In the genomic region with DNA sequence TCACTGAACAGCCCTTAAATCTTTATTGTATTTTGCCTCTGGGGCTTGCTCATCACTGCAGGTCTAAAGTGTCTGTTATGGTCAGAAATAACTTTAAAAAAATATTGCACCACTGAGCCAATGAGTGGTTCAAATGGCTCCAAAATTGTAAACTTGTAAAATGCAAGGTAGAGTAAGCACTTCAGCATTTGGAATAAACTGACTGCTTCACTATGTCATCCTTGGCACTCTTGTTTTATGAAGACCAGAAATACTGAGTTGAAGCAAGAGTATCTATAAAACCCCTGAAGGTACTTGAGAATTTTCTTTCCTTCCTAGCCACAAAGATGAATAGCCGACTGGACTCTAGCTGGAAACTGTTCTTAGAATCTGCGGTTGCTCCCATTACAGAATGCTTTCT, we compare ENCODE assay signal across 15 cellular contexts.
DNase-seq lines count a peak whose midpoint lies in the region; ATAC-seq and TF ChIP-seq lines count a peak whose summit lies in the region.
"Had no signal": no experiment of that assay in that cellular context is flagged by ENCODE, and none has a peak within 500 bp of the region (broad histone marks: within the 10 kb centered on the region; RNA-seq: fewer than 3 reads in every experiment).

No MANE protein-coding gene starts in this region.

- H3K9me3 ChIP-seq in HEK293 (ENCODE audit: control insufficient read depth, insufficient read depth, low read depth, low read length) (no peaks in the 10 kb centered on the region), neural progenitor cell (ENCODE audit: low read depth) (no peaks in the 10 kb centered on the region), stomach (no peaks in the 10 kb centered on the region)

- CTCF ChIA-PET in BJ (lab: Yijun Ruan, JAX) (no interaction called here), HEK293 (lab: Yijun Ruan, JAX) (interaction anchor here (0.6 to 0.7 kb wide), 3 partner anchors 30 to 203 kb away, joined by 3 to 4 read pairs (median 3); no protein-coding TSS in a partner anchor)

- DNase-seq in BJ (ENCODE audit: low read depth) (peak; percentile 14), NCI-H69 (lab: John Stamatoyannopoulos, UW) (peak; percentile 90), neural progenitor cell (ENCODE audit: low spot score) (peak; percentile 31), stomach (no peak)
- DNase-seq: CD8-positive, alpha-beta T cell; COR-L47; DMS153; GM23248 had no signal

- H3K9ac ChIP-seq in neural progenitor cell: no peak overlapping the region
- H3K9ac ChIP-seq: GM23248 had no signal

- H4K20me1 ChIP-seq in neural progenitor cell (ENCODE audit: low read depth): no peaks in the 10 kb centered on the region

- peak overlapping the region; percentile 24 for H2AFZ ChIP-seq in neural progenitor cell (replicated peaks)
- H2AFZ ChIP-seq: GM23248 had no signal

- WGBS in stomach, 5 donors: 88 to 97% (median 94%) methylated on average over 2 of the region's 2 CpGs

- ATAC-seq in GM18502 (IDR thresholded peaks at IDR 0.05; ENCODE audit: poor library complexity, unreplicated experiment): no peak
- ATAC-seq in activated CD4-positive, CD25-positive, alpha-beta regulatory T cell treated with anti-CD3 and anti-CD28 coated beads, Interleukin-2, amount 50 U/mL, for 24 hours: no peak
- ATAC-seq: CD8-positive, alpha-beta T cell; GM12878; HCT116 had no signal

- H3K4me1 ChIP-seq in HEK293 (ENCODE audit: control insufficient read depth, insufficient read depth, low read length) (no peaks in the 10 kb centered on the region; the same call in 1 of the 2 replicates), neural progenitor cell (peaks cover 12% of the 10 kb centered on the region), stomach (no peaks in the 10 kb centered on the region)

- H3K4me1 Mint-ChIP-seq in neural progenitor cell: peaks cover 5% of the 10 kb centered on the region
- H3K4me1 Mint-ChIP-seq: B cell had no signal

- no peaks in the 10 kb centered on the region for H3F3A ChIP-seq in neural progenitor cell (ENCODE audit: low read depth)

- intact Hi-C loops in stomach (cut with DNase I; ENCODE audit: low total_unique reads): no loop called here

- H3K27ac Mint-ChIP-seq in neural progenitor cell: no peak overlapping the region
- H3K27ac Mint-ChIP-seq: B cell; CD8-positive, alpha-beta T cell had no signal

- no peak overlapping the region for H3K4me3 ChIP-seq in BJ (ENCODE audit: low read depth, low read length)
- H3K4me3 ChIP-seq in HEK293 (ENCODE audit: low read depth, low read length): no peak overlapping the region
- H3K4me3 ChIP-seq in neural progenitor cell: no peak overlapping the region
- no peak overlapping the region for H3K4me3 ChIP-seq in stomach
- H3K4me3 ChIP-seq: GM12878, GM23248 had no signal

- H3K27ac ChIP-seq in HEK293 (ENCODE audit: extremely low read depth, low read depth, low read length) (no peak overlapping the region), neural progenitor cell (no peak overlapping the region), stomach (no peak overlapping the region)
- H3K27ac ChIP-seq: C4-2B, GM23248 had no signal

- peak overlapping the region; percentile 22 for H3K4me2 ChIP-seq in neural progenitor cell

- H3K9me3 Mint-ChIP-seq in neural progenitor cell: no peaks in the 10 kb centered on the region

- no peaks in the 10 kb centered on the region for H3K79me2 ChIP-seq in neural progenitor cell (ENCODE audit: low read depth)

- no peak overlapping the region for H3K4me3 Mint-ChIP-seq in neural progenitor cell
- H3K4me3 Mint-ChIP-seq: B cell; CD8-positive, alpha-beta T cell had no signal

- H3K36me3 Mint-ChIP-seq in neural progenitor cell: no peaks in the 10 kb centered on the region
- H3K36me3 Mint-ChIP-seq: CD8-positive, alpha-beta T cell had no signal

- POLR2A ChIA-PET in BJ (lab: Charles Lee): no interaction called here
- POLR2A ChIA-PET in HEK293 (lab: Yijun Ruan, JAX): interaction anchor here (0.5 kb wide), 1 partner anchor 393 kb away, joined by 3 read pairs; no protein-coding TSS in a partner anchor

- no peak for TF ChIP-seq CTCF in BJ (IDR thresholded peaks at IDR 0.05; ENCODE audit: insufficient read depth, low read depth, low read length)
- no peak for TF ChIP-seq CTCF in HEK293 (tag by site-specific recombination; IDR thresholded peaks at IDR 0.05)
- TF ChIP-seq CTCF in neural progenitor cell (IDR thresholded peaks at IDR 0.05): no peak
- no peak for TF ChIP-seq CTCF in stomach (IDR thresholded peaks at IDR 0.05)

- TF ChIP-seq EP300 in stomach (IDR thresholded peaks at IDR 0.05): no peak

- TF ChIP-seq POLR2A in stomach (IDR thresholded peaks at IDR 0.05): no peak

- H3K36me3 ChIP-seq in BJ (ENCODE audit: control insufficient read depth, insufficient read depth, low read length): no peaks in the 10 kb centered on the region
- H3K36me3 ChIP-seq in HEK293 (ENCODE audit: control insufficient read depth in 2 of 2, insufficient read depth in 1 of 2, low read length in 2 of 2): no peaks in the 10 kb centered on the region
- H3K36me3 ChIP-seq in neural progenitor cell: no peaks in the 10 kb centered on the region
- H3K36me3 ChIP-seq in stomach: no peaks in the 10 kb centered on the region

- H3K27me3 ChIP-seq in BJ (ENCODE audit: control insufficient read depth, insufficient read depth, low read length): no peaks in the 10 kb centered on the region
- no peaks in the 10 kb centered on the region for H3K27me3 ChIP-seq in neural progenitor cell
- no peaks in the 10 kb centered on the region for H3K27me3 ChIP-seq in stomach

- H3K27me3 Mint-ChIP-seq in neural progenitor cell (ENCODE audit: insufficient read depth, low read depth): no peaks in the 10 kb centered on the region
- H3K27me3 Mint-ChIP-seq: B cell had no signal

TF ChIP-seq in HEK293, 187 proteins besides CTCF, POLR2A, EP300 and RAD21:
- TF ChIP-seq PRDM6 (tag by site-specific recombination; IDR thresholded peaks at IDR 0.05) (peak; percentile 80), WT1 (tag by site-specific recombination; IDR thresholded peaks at IDR 0.05) (peak; percentile 26; the same call in 1 of the 2 replicates), ZBTB1 (tag by site-specific recombination; IDR thresholded peaks at IDR 0.05) (no peak), ZNF274 (IDR thresholded peaks at IDR 0.05; ENCODE audit: low read length) (no peak), ZNF274 (tag by site-specific recombination; IDR thresholded peaks at IDR 0.05; ENCODE audit: borderline replicate concordance) (no peak), ZNF266 (tag by site-specific recombination; IDR thresholded peaks at IDR 0.05; ENCODE audit: low read depth) (no peak), ZEB2 (tag by site-specific recombination; IDR thresholded peaks at IDR 0.05) (no peak)
